In the genomic region with DNA sequence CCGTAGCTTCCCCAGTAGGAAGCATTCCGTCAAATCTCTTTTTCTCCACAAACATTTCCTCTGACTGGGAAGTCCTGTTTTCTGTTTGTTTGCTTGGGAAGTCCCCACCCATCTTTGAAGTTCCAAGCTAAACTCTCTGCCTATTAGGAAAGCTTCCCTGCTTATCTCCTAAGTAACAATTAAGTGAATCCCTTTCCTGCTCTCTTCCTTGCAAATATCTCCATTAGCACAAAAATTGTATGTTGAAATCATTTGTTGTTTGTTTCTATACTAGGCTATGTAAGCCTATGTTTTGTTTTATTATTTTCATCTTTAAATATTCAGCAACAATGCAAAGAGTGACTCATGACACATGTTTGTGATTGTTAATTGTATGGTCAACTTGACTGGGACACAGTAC, we compare ENCODE assay signal across 19 cellular contexts.
DNase-seq lines count a peak whose midpoint lies in the region; ATAC-seq and TF ChIP-seq lines count a peak whose summit lies in the region.
"Had no signal": no experiment of that assay in that cellular context is flagged by ENCODE, and none has a peak within 500 bp of the region (broad histone marks: within the 10 kb centered on the region; RNA-seq: fewer than 3 reads in every experiment).

No MANE protein-coding gene starts in this region.

- H3K23ac ChIP-seq in trophoblast cell (ENCODE audit: low read length): no peak overlapping the region

- in situ Hi-C loops in transverse colon (cut with MboI; ENCODE audit: low pct_ligation_motif_present in 1 of 4, low pct_unique_long_range_greater_than_20kb in 1 of 4, low sequenced_read_pairs in 3 of 4): no loop called here

- H2AFZ ChIP-seq in trophoblast cell (ENCODE audit: insufficient read depth, low read length, poor library complexity): no peak overlapping the region

- H3K27ac ChIP-seq in trophoblast cell (ENCODE audit: low read depth, low read length) (no peak overlapping the region), transverse colon (no peak overlapping the region)

- no peak for TF ChIP-seq EP300 in transverse colon (IDR thresholded peaks at IDR 0.05; ENCODE audit: low read depth)

- no CpG with 5 or more reads among the region's 2 CpGs for WGBS in trophoblast cell (ENCODE audit: extremely low coverage, insufficient coverage, insufficient read length)
- 70 to 87% methylated on average over 2 of the region's 2 CpGs for WGBS in transverse colon (ENCODE audit: low coverage in 1 of 2), 2 donors

- H3K4me3 ChIP-seq in adipocyte (ENCODE audit: low read length): no peak overlapping the region
- H3K4me3 ChIP-seq in fibroblast of mammary gland (ENCODE audit: control insufficient read depth, low read depth, low read length): no peak overlapping the region
- no peak overlapping the region for H3K4me3 ChIP-seq in trophoblast cell (ENCODE audit: low read depth, low read length)
- H3K4me3 ChIP-seq in transverse colon: no peak overlapping the region

- no peaks in the 10 kb centered on the region for H3K79me1 ChIP-seq in trophoblast cell (ENCODE audit: low read length)

- H3K18ac ChIP-seq in trophoblast cell (ENCODE audit: low read length): no peak overlapping the region

- H3K4me2 ChIP-seq in trophoblast cell (ENCODE audit: low read length): no peak overlapping the region

- H2BK12ac ChIP-seq in trophoblast cell (ENCODE audit: low read length): no peak overlapping the region

- no peak overlapping the region for H2AK5ac ChIP-seq in trophoblast cell (ENCODE audit: low read length)

- H4K12ac ChIP-seq in trophoblast cell (ENCODE audit: low read depth, low read length): no peak overlapping the region

- DNase-seq in NCI-H82 (lab: John Stamatoyannopoulos, UW) (peak; percentile 10), NCI-H82 treated with DMSO at 0.1 percent for 48 hours (lab: John Stamatoyannopoulos, UW; ENCODE audit: unreplicated experiment) (no peak), adipocyte (ENCODE audit: low read depth) (peak; percentile 28), fibroblast of mammary gland (ENCODE audit: low read depth) (peak; percentile 21), trophoblast cell (peak; percentile 19 to 88), transverse colon (no peak)
- DNase-seq in activated naive CD8-positive, alpha-beta T cell treated with anti-CD3 and anti-CD28 coated beads, Interleukin-2, amount 50 U/mL, for 24 hours: no peak
- DNase-seq: BE2C; Caco-2; CD4-positive, CD25-positive, alpha-beta regulatory T cell; GF-D8; KBM-7; NCI-H1417 treated with DMSO at 0.1 percent for 48 hours; NCI-H1930; NCI-H226; NCI-H526; NK-92 treated with Interleukin-12 subunit alpha and Interleukin-12 subunit beta, amount 100 ng/mL, for 24 hours had no signal

- no peaks in the 10 kb centered on the region for H3K9me3 Mint-ChIP-seq in activated naive CD8-positive, alpha-beta T cell treated with anti-CD3 and anti-CD28 coated beads, Interleukin-2, amount 50 U/mL, for 24 hours

- H3K27me3 ChIP-seq in adipocyte (replicated peaks; ENCODE audit: control insufficient read depth, insufficient read depth, low read length) (no peaks in the 10 kb centered on the region), trophoblast cell (ENCODE audit: insufficient read depth, low read length) (no peaks in the 10 kb centered on the region), transverse colon (no peaks in the 10 kb centered on the region)
- H3K27me3 ChIP-seq: BE2C had no signal

- no peak overlapping the region for H3K9ac ChIP-seq in adipocyte (ENCODE audit: low read length)
- H3K9ac ChIP-seq in trophoblast cell (ENCODE audit: low read length): no peak overlapping the region

- H2BK120ac ChIP-seq in trophoblast cell (ENCODE audit: insufficient read depth, low read length, poor library complexity): no peak overlapping the region

- TF ChIP-seq POLR2A in transverse colon (IDR thresholded peaks at IDR 0.05): no peak

- peaks cover 15% of the 10 kb centered on the region for H3K4me1 ChIP-seq in adipocyte (ENCODE audit: control insufficient read depth, insufficient read depth, low read length)
- H3K4me1 ChIP-seq in trophoblast cell (ENCODE audit: control insufficient read depth in 1 of 2, insufficient read depth in 2 of 2, low read length in 2 of 2): peaks cover 0 to 1% of the 10 kb centered on the region in 2 experiments
- H3K4me1 ChIP-seq in transverse colon: no peaks in the 10 kb centered on the region
- H3K4me1 ChIP-seq: BE2C, Caco-2 had no signal

- H4K91ac ChIP-seq in trophoblast cell (ENCODE audit: low read depth, low read length): no peak overlapping the region

- ATAC-seq in GM18498 (IDR thresholded peaks at IDR 0.05; ENCODE audit: unreplicated experiment): no peak
- ATAC-seq in activated naive CD8-positive, alpha-beta T cell treated with anti-CD3 and anti-CD28 coated beads, Interleukin-2, amount 50 U/mL, for 24 hours: no peak
- ATAC-seq: Right ventricle myocardium inferior had no signal

- no peak overlapping the region for H3K27ac Mint-ChIP-seq in activated naive CD8-positive, alpha-beta T cell treated with anti-CD3 and anti-CD28 coated beads, Interleukin-2, amount 50 U/mL, for 24 hours
- H3K27ac Mint-ChIP-seq: CD4-positive, CD25-positive, alpha-beta regulatory T cell had no signal

- no peaks in the 10 kb centered on the region for H3K4me1 Mint-ChIP-seq in activated naive CD8-positive, alpha-beta T cell treated with anti-CD3 and anti-CD28 coated beads, Interleukin-2, amount 50 U/mL, for 24 hours
- H3K4me1 Mint-ChIP-seq: CD4-positive, CD25-positive, alpha-beta regulatory T cell had no signal

- no peak overlapping the region for H4K8ac ChIP-seq in trophoblast cell (ENCODE audit: low read depth, low read length)

- intact Hi-C loops in transverse colon (cut with DNase I; ENCODE audit: low total_unique reads): no loop called here

- H3K4ac ChIP-seq in trophoblast cell (ENCODE audit: low read depth, low read length): no peak overlapping the region

- H3K27me3 Mint-ChIP-seq in activated naive CD8-positive, alpha-beta T cell treated with anti-CD3 and anti-CD28 coated beads, Interleukin-2, amount 50 U/mL, for 24 hours: no peaks in the 10 kb centered on the region
- H3K27me3 Mint-ChIP-seq: CD4-positive, CD25-positive, alpha-beta regulatory T cell had no signal

- H3K14ac ChIP-seq in trophoblast cell (ENCODE audit: low read length): no peak overlapping the region

- TF ChIP-seq CTCF in fibroblast of mammary gland (conservative IDR thresholded peaks at IDR 0.05; ENCODE audit: control insufficient read depth, insufficient read depth, low read depth, low read length) (no peak), transverse colon (IDR thresholded peaks at IDR 0.05) (no peak)

- no peaks in the 10 kb centered on the region for H3K79me2 ChIP-seq in trophoblast cell (ENCODE audit: control insufficient read depth, insufficient read depth, low read length, poor library complexity)

- H3K36me3 Mint-ChIP-seq in activated naive CD8-positive, alpha-beta T cell treated with anti-CD3 and anti-CD28 coated beads, Interleukin-2, amount 50 U/mL, for 24 hours (ENCODE audit: low read depth): no peaks in the 10 kb centered on the region
- H3K36me3 Mint-ChIP-seq: CD4-positive, CD25-positive, alpha-beta regulatory T cell had no signal

- no peaks in the 10 kb centered on the region for H3K9me3 ChIP-seq in adipocyte (ENCODE audit: control insufficient read depth, low read length)
- H3K9me3 ChIP-seq in trophoblast cell (ENCODE audit: insufficient read depth, low read depth, low read length): peaks cover 2% of the 10 kb centered on the region
- no peaks in the 10 kb centered on the region for H3K9me3 ChIP-seq in transverse colon
- H3K9me3 ChIP-seq: BE2C, Caco-2 had no signal

- H3K36me3 ChIP-seq in adipocyte (ENCODE audit: control insufficient read depth, insufficient read depth, low read length, severe bottlenecking) (no peaks in the 10 kb centered on the region), trophoblast cell (ENCODE audit: control insufficient read depth in 1 of 2, insufficient read depth in 2 of 2, low read length in 2 of 2) (no peaks in the 10 kb centered on the region), transverse colon (no peaks in the 10 kb centered on the region)
- H3K36me3 ChIP-seq: BE2C had no signal

- H3K4me3 Mint-ChIP-seq in activated naive CD8-positive, alpha-beta T cell treated with anti-CD3 and anti-CD28 coated beads, Interleukin-2, amount 50 U/mL, for 24 hours: no peak overlapping the region
- H3K4me3 Mint-ChIP-seq: CD4-positive, CD25-positive, alpha-beta regulatory T cell had no signal

- H2BK5ac ChIP-seq in trophoblast cell (ENCODE audit: low read depth, low read length, poor library complexity): no peak overlapping the region

Comparison
In these comparisons a context has a peak if more than half of its experiments do, and no peak if none do; other contexts are left out.
1. DNase-seq: peak in NCI-H82 (single experiment), adipocyte (single experiment), fibroblast of mammary gland (single experiment) and trophoblast cell (2 of 2); none in NCI-H82 treated with DMSO at 0.1 percent for 48 hours (single experiment), transverse colon (single experiment) and activated naive CD8-positive, alpha-beta T cell treated with anti-CD3 and anti-CD28 coated beads, Interleukin-2, amount 50 U/mL, for 24 hours (single experiment).